13 cellular contexts compared by ENCODE assay signal in genomic region chr11:65586247-65586630, GRCh38. TPM values are rescaled to one million over a fixed set of nuclear protein-coding genes. Genes with fewer than 3 reads are reported as not detected.
DNase-seq lines count a peak whose midpoint lies in the region; ATAC-seq and TF ChIP-seq lines count a peak whose summit lies in the region.
"Had no signal": no experiment of that assay in that cellular context is flagged by ENCODE, and none has a peak within 500 bp of the region (broad histone marks: within the 10 kb centered on the region; RNA-seq: fewer than 3 reads in every experiment).

No MANE protein-coding gene starts in this region.

- peaks cover 18% of the 10 kb centered on the region for H3K79me2 ChIP-seq in MM.1S (ENCODE audit: low read length)

- no peak overlapping the region for H2AFZ ChIP-seq in MM.1S (ENCODE audit: low read length)

- H3K9me3 Mint-ChIP-seq in CD4-positive, alpha-beta T cell, result no peaks in the 10 kb centered on the region
- H3K9me3 Mint-ChIP-seq in dendritic cell treated with granulocyte-macrophage colony-stimulating factor and Interleukin-4, amounts not matched to agents 40 ng/mL and 50 ng/mL, for 4 days, result no peaks in the 10 kb centered on the region

- H3K9me2 ChIP-seq in MM.1S (replicated peaks; ENCODE audit: insufficient read depth, low read length), result no peaks in the 10 kb centered on the region

- no peak for TF ChIP-seq CTCF in CD4-positive, alpha-beta T cell (IDR thresholded peaks at IDR 0.05)
- TF ChIP-seq CTCF in MM.1S (IDR thresholded peaks at IDR 0.05; ENCODE audit: low read length) (no peak), neutrophil (IDR thresholded peaks at IDR 0.05) (no peak)

- H3K4me1 ChIP-seq in MM.1S (ENCODE audit: low read length) (peaks cover 33% of the 10 kb centered on the region), neutrophil (ENCODE audit: control insufficient read depth in 1 of 2, insufficient read depth in 1 of 2, low read depth in 1 of 2, low read length in 1 of 2) (peaks cover 27 to 30% of the 10 kb centered on the region in 2 experiments)
- H3K4me1 ChIP-seq: Caco-2 had no signal

- no peaks in the 10 kb centered on the region for H4K20me1 ChIP-seq in MM.1S (ENCODE audit: insufficient read depth, low read length)

- no peak overlapping the region for H3K4me3 Mint-ChIP-seq in CD4-positive, alpha-beta T cell
- peak overlapping the region; percentile 79 for H3K4me3 Mint-ChIP-seq in dendritic cell treated with granulocyte-macrophage colony-stimulating factor and Interleukin-4, amounts not matched to agents 40 ng/mL and 50 ng/mL, for 4 days

- H3K36me3 Mint-ChIP-seq in CD4-positive, alpha-beta T cell (ENCODE audit: low read depth), result peaks cover 56% of the 10 kb centered on the region
- H3K36me3 Mint-ChIP-seq in dendritic cell treated with granulocyte-macrophage colony-stimulating factor and Interleukin-4, amounts not matched to agents 40 ng/mL and 50 ng/mL, for 4 days (ENCODE audit: low read depth), result peaks cover 95% of the 10 kb centered on the region

- no peaks in the 10 kb centered on the region for H3K9me3 ChIP-seq in CD4-positive, alpha-beta T cell (ENCODE audit: control insufficient read depth, low read length)
- no peaks in the 10 kb centered on the region for H3K9me3 ChIP-seq in MM.1S (replicated peaks; ENCODE audit: insufficient read depth, low read length)
- H3K9me3 ChIP-seq in neutrophil, result no peaks in the 10 kb centered on the region
- H3K9me3 ChIP-seq: Caco-2, mucosa of descending colon had no signal

- CTCF ChIA-PET in CD4-positive, alpha-beta T cell (lab: Charles Lee), result interaction anchor here (1.0 to 5.6 kb wide), 4 partner anchors 9 to 44 kb away, joined by 3 to 86 read pairs (median 18); partner anchors contain the start of genes EHBP1L1 and KCNK7

- H3K36me3 ChIP-seq in MM.1S (replicated peaks; ENCODE audit: insufficient read depth, low read length) (no peaks in the 10 kb centered on the region), neutrophil (peaks cover 92% of the 10 kb centered on the region)

- H3F3A ChIP-seq in MM.1S (ENCODE audit: insufficient read depth, low read length), result peaks cover 32% of the 10 kb centered on the region

- H3K9ac ChIP-seq in MM.1S (ENCODE audit: low read length), result no peak overlapping the region

- H3K4me1 Mint-ChIP-seq in CD4-positive, alpha-beta T cell (ENCODE audit: low read depth), result peaks cover 17% of the 10 kb centered on the region
- peaks cover 84% of the 10 kb centered on the region for H3K4me1 Mint-ChIP-seq in dendritic cell treated with granulocyte-macrophage colony-stimulating factor and Interleukin-4, amounts not matched to agents 40 ng/mL and 50 ng/mL, for 4 days (ENCODE audit: low read depth)

- H3K4me2 ChIP-seq in MM.1S (ENCODE audit: low read depth, low read length), result peak overlapping the region; percentile 95; the same call in 1 of the 2 replicates

- H3K27ac ChIP-seq in CD4-positive, alpha-beta T cell (ENCODE audit: low read depth, low read length), result no peak overlapping the region
- H3K27ac ChIP-seq in MM.1S (ENCODE audit: low read length) (peak overlapping the region; percentile 99; the same call in 1 of the 2 replicates), neutrophil (peak overlapping the region; percentile 82)

- ATAC-seq in CD4-positive, alpha-beta T cell (ENCODE audit: poor library complexity), result no peak
- no peak for ATAC-seq in GM21619 (IDR thresholded peaks at IDR 0.05; ENCODE audit: unreplicated experiment)
- ATAC-seq: mucosa of descending colon had no signal

- intact Hi-C loops in CD4-positive, alpha-beta T cell (cut with DNase I, micrococcal nuclease), result no loop called here
- intact Hi-C loops in dendritic cell treated with granulocyte-macrophage colony-stimulating factor and Interleukin-4, amounts not matched to agents 40 ng/mL and 50 ng/mL, for 4 days (cut with micrococcal nuclease), result no loop called here

- H3K4me3 ChIP-seq in MM.1S (ENCODE audit: low read length) (no peak overlapping the region), neutrophil (ENCODE audit: low read depth in 1 of 2, low read length in 1 of 2) (peak overlapping the region in 1 of 2 experiments; percentile 39)
- H3K4me3 ChIP-seq: mucosa of descending colon had no signal

- H3K27me3 Mint-ChIP-seq in CD4-positive, alpha-beta T cell, result no peaks in the 10 kb centered on the region
- H3K27me3 Mint-ChIP-seq in dendritic cell treated with granulocyte-macrophage colony-stimulating factor and Interleukin-4, amounts not matched to agents 40 ng/mL and 50 ng/mL, for 4 days, result no peaks in the 10 kb centered on the region

- peak overlapping the region; percentile 30 for H3K27ac Mint-ChIP-seq in CD4-positive, alpha-beta T cell
- peak overlapping the region; percentile 95 for H3K27ac Mint-ChIP-seq in dendritic cell treated with granulocyte-macrophage colony-stimulating factor and Interleukin-4, amounts not matched to agents 40 ng/mL and 50 ng/mL, for 4 days

- no peaks in the 10 kb centered on the region for H3K27me3 ChIP-seq in CD4-positive, alpha-beta T cell (ENCODE audit: control insufficient read depth, insufficient read depth, low read length)
- H3K27me3 ChIP-seq in MM.1S (replicated peaks; ENCODE audit: insufficient read depth, low read length) (no peaks in the 10 kb centered on the region), neutrophil (no peaks in the 10 kb centered on the region)

- POLR2A ChIA-PET in CD4-positive, alpha-beta T cell (lab: Charles Lee), result interaction anchor here (1.1 to 3.3 kb wide), 6 partner anchors 10 to 87 kb away, joined by 3 to 27 read pairs (median 6); partner anchors contain the start of genes EHBP1L1, FAM89B, MALAT1 and ZNRD2

- DNase-seq in CD4-positive, alpha-beta T cell, result no peak
- DNase-seq in MM.1S (no peak), iPS-NIHi7 (ENCODE audit: extremely low spot score) (no peak)
- DNase-seq in NK-92 treated with Interleukin-12 subunit alpha and Interleukin-12 subunit beta, amount 100 ng/mL, for 24 hours (lab: John Stamatoyannopoulos, UW), result no peak
- DNase-seq: activated T-cell treated with anti-CD3 and anti-CD28 coated beads, Interleukin-2, amount 50 U/mL, for 1 hour; Caco-2; IMR-90; mucosa of descending colon; NCI-H1436 treated with DMSO at 0.1 percent for 48 hours had no signal

RNA-seq across cellular contexts. Expression of gene KCNK7, which starts 9.4 kb away (rescaled TPM):
- 1 to 10 TPM; 4.9 to 5.0 TPM for total RNA-seq in CD4-positive, alpha-beta T cell
- total RNA-seq: fibroblast of lung, IMR-90 had no signal

RNA-seq across cellular contexts. Expression of gene EHBP1L1, which starts 10.4 kb away (rescaled TPM):
- total RNA-seq in CD4-positive, alpha-beta T cell, result 10 to 100 TPM; 82.6 to 88.5 TPM

RNA-seq across cellular contexts. Expression of gene FAM89B, which starts 13.9 kb away (rescaled TPM):
- total RNA-seq in CD4-positive, alpha-beta T cell, result 10 to 100 TPM; 23.3 to 27.3 TPM

RNA-seq across cellular contexts. Expression of gene ZNRD2, which starts 16.0 kb away (rescaled TPM):
- total RNA-seq in CD4-positive, alpha-beta T cell, result 10 to 100 TPM; 38.7 to 39.9 TPM

RNA-seq across cellular contexts. Expression of gene MAP3K11, which starts 27.8 kb away (rescaled TPM):
- 10 to 100 TPM; 45.2 to 45.8 TPM for total RNA-seq in CD4-positive, alpha-beta T cell
